13 cellular contexts compared by ENCODE assay signal in genomic region chr19:51472607-51473006, GRCh38. TPM values are rescaled to one million over a fixed set of nuclear protein-coding genes. Genes with fewer than 3 reads are reported as not detected.
A peak's percentile ranks its signal among the peaks of the same experiment; 100 is the strongest.
DNase-seq lines count a peak whose midpoint lies in the region; ATAC-seq lines count a peak whose summit lies in the region.
"Had no signal": no experiment of that assay in that cellular context is flagged by ENCODE, and none has a peak within 500 bp of the region (broad histone marks: within the 10 kb centered on the region; RNA-seq: fewer than 3 reads in every experiment).

No MANE protein-coding gene starts in this region.

- H3K4me1 ChIP-seq in effector memory CD4-positive, alpha-beta T cell (ENCODE audit: control insufficient read depth, insufficient read depth, low read length, poor library complexity, severe bottlenecking): no peaks in the 10 kb centered on the region

- H3K4me1 Mint-ChIP-seq in activated T-cell treated with anti-CD3 and anti-CD28 coated beads, Interleukin-2, amount 50 U/mL, for 72 hours (ENCODE audit: low read depth): peaks cover 38% of the 10 kb centered on the region
- peaks cover 55% of the 10 kb centered on the region for H3K4me1 Mint-ChIP-seq in activated T-cell treated with anti-CD3 and anti-CD28 coated beads, Interleukin-2, amount 50 U/mL, for 24 hours (ENCODE audit: low read depth)
- H3K4me1 Mint-ChIP-seq in activated T-helper 17 cell treated with anti-CD3 and anti-CD28 coated beads, Interleukin-2, amount 50 U/mL, for 72 hours: peaks cover 7% of the 10 kb centered on the region
- H3K4me1 Mint-ChIP-seq: GM23338 had no signal

- no peak overlapping the region for H3K4me3 ChIP-seq in effector memory CD4-positive, alpha-beta T cell (ENCODE audit: insufficient read depth, low read depth, low read length, poor library complexity, severe bottlenecking)
- H3K4me3 ChIP-seq: BLaER1 treated with 17β-estradiol and CSF1 and Interleukin-3, amounts not matched to agents 10 nM and 100 nM; GM23338 had no signal

- H3K27me3 ChIP-seq in effector memory CD4-positive, alpha-beta T cell (replicated peaks; ENCODE audit: control insufficient read depth, insufficient read depth, low read length, poor library complexity, severe bottlenecking): no peaks in the 10 kb centered on the region
- H3K27me3 ChIP-seq: BLaER1 treated with 17β-estradiol and CSF1 and Interleukin-3, amounts not matched to agents 10 nM and 100 nM had no signal

- H3K27ac Mint-ChIP-seq in activated T-cell treated with anti-CD3 and anti-CD28 coated beads, Interleukin-2, amount 50 U/mL, for 72 hours: peak overlapping the region; percentile 1
- H3K27ac Mint-ChIP-seq in activated T-cell treated with anti-CD3 and anti-CD28 coated beads, Interleukin-2, amount 50 U/mL, for 24 hours: no peak overlapping the region
- H3K27ac Mint-ChIP-seq in activated T-helper 17 cell treated with anti-CD3 and anti-CD28 coated beads, Interleukin-2, amount 50 U/mL, for 72 hours: peak overlapping the region; percentile 6
- H3K27ac Mint-ChIP-seq: CD4-positive, CD25-positive, alpha-beta regulatory T cell; GM23338 had no signal

- peak overlapping the region; percentile 34 to 46 for H3K4me3 Mint-ChIP-seq in activated T-cell treated with anti-CD3 and anti-CD28 coated beads, Interleukin-2, amount 50 U/mL, for 72 hours
- no peak overlapping the region for H3K4me3 Mint-ChIP-seq in activated T-cell treated with anti-CD3 and anti-CD28 coated beads, Interleukin-2, amount 50 U/mL, for 24 hours
- H3K4me3 Mint-ChIP-seq in activated T-helper 17 cell treated with anti-CD3 and anti-CD28 coated beads, Interleukin-2, amount 50 U/mL, for 72 hours: no peak overlapping the region
- H3K4me3 Mint-ChIP-seq: CD4-positive, CD25-positive, alpha-beta regulatory T cell; GM23338 had no signal

- no peak overlapping the region for H3K27ac ChIP-seq in effector memory CD4-positive, alpha-beta T cell (ENCODE audit: insufficient read depth, low read length, poor library complexity, severe bottlenecking)
- H3K27ac ChIP-seq: 22Rv1; BLaER1 treated with 17β-estradiol and CSF1 and Interleukin-3, amounts not matched to agents 10 nM and 100 nM had no signal

- H3K9me3 Mint-ChIP-seq in activated T-cell treated with anti-CD3 and anti-CD28 coated beads, Interleukin-2, amount 50 U/mL, for 72 hours: no peaks in the 10 kb centered on the region
- peaks cover 3% of the 10 kb centered on the region for H3K9me3 Mint-ChIP-seq in activated T-cell treated with anti-CD3 and anti-CD28 coated beads, Interleukin-2, amount 50 U/mL, for 24 hours
- H3K9me3 Mint-ChIP-seq in activated T-helper 17 cell treated with anti-CD3 and anti-CD28 coated beads, Interleukin-2, amount 50 U/mL, for 72 hours: no peaks in the 10 kb centered on the region
- H3K9me3 Mint-ChIP-seq: CD4-positive, CD25-positive, alpha-beta regulatory T cell had no signal

- peak; percentile 48 for DNase-seq in NCI-H82 (lab: John Stamatoyannopoulos, UW)
- no peak for DNase-seq in NCI-H82 treated with DMSO at 0.1 percent for 48 hours (lab: John Stamatoyannopoulos, UW; ENCODE audit: unreplicated experiment)
- no peak for DNase-seq in activated T-cell treated with anti-CD3 and anti-CD28 coated beads, Interleukin-2, amount 50 U/mL, for 72 hours
- no peak for DNase-seq in activated T-cell treated with anti-CD3 and anti-CD28 coated beads, Interleukin-2, amount 50 U/mL, for 24 hours
- DNase-seq in effector memory CD4-positive, alpha-beta T cell: no peak
- DNase-seq in activated naive CD4-positive, alpha-beta T cell treated with anti-CD3 and anti-CD28 coated beads, Interleukin-2, amount 50 U/mL, for 16 hours: no peak

- no peaks in the 10 kb centered on the region for H3K9me3 ChIP-seq in effector memory CD4-positive, alpha-beta T cell (ENCODE audit: control insufficient read depth, low read length)

- peak; percentile 20 to 32 for ATAC-seq in activated T-cell treated with anti-CD3 and anti-CD28 coated beads, Interleukin-2, amount 50 U/mL, for 72 hours (replicated peaks in 1 of 2)
- ATAC-seq in activated T-helper 17 cell treated with anti-CD3 and anti-CD28 coated beads, Interleukin-2, amount 50 U/mL, for 72 hours (replicated peaks): peak; percentile 43

- H3K27me3 Mint-ChIP-seq in activated T-cell treated with anti-CD3 and anti-CD28 coated beads, Interleukin-2, amount 50 U/mL, for 72 hours (ENCODE audit: low read depth): peaks cover 15% of the 10 kb centered on the region
- H3K27me3 Mint-ChIP-seq in activated T-cell treated with anti-CD3 and anti-CD28 coated beads, Interleukin-2, amount 50 U/mL, for 24 hours: peaks cover 11% of the 10 kb centered on the region
- H3K27me3 Mint-ChIP-seq in activated T-helper 17 cell treated with anti-CD3 and anti-CD28 coated beads, Interleukin-2, amount 50 U/mL, for 72 hours: peaks cover 14% of the 10 kb centered on the region

- H3K36me3 ChIP-seq in effector memory CD4-positive, alpha-beta T cell (ENCODE audit: control insufficient read depth, insufficient read depth, low read length): no peaks in the 10 kb centered on the region
- H3K36me3 ChIP-seq: BLaER1 treated with 17β-estradiol and CSF1 and Interleukin-3, amounts not matched to agents 10 nM and 100 nM had no signal

- no peaks in the 10 kb centered on the region for H3K36me3 Mint-ChIP-seq in activated T-cell treated with anti-CD3 and anti-CD28 coated beads, Interleukin-2, amount 50 U/mL, for 72 hours (ENCODE audit: insufficient read depth in 2 of 2)
- H3K36me3 Mint-ChIP-seq in activated T-cell treated with anti-CD3 and anti-CD28 coated beads, Interleukin-2, amount 50 U/mL, for 24 hours (ENCODE audit: low read depth): no peaks in the 10 kb centered on the region
- no peaks in the 10 kb centered on the region for H3K36me3 Mint-ChIP-seq in activated T-helper 17 cell treated with anti-CD3 and anti-CD28 coated beads, Interleukin-2, amount 50 U/mL, for 72 hours (ENCODE audit: low read depth)
- H3K36me3 Mint-ChIP-seq: CD4-positive, CD25-positive, alpha-beta regulatory T cell had no signal

RNA-seq across cellular contexts. Expression of gene CEACAM18, which starts 5.7 kb away (rescaled TPM):
- total RNA-seq in activated T-cell treated with anti-CD3 and anti-CD28 coated beads, Interleukin-2, amount 50 U/mL, for 72 hours: not detected
- total RNA-seq in activated T-helper 17 cell treated with anti-CD3 and anti-CD28 coated beads, Interleukin-2, amount 50 U/mL, for 72 hours: not detected
- total RNA-seq: CD4-positive, CD25-positive, alpha-beta regulatory T cell; GM23338; H7; IMR-90 had no signal

RNA-seq across cellular contexts. Expression of gene SIGLEC8, which starts 14.4 kb away (rescaled TPM):
- total RNA-seq in activated T-cell treated with anti-CD3 and anti-CD28 coated beads, Interleukin-2, amount 50 U/mL, for 72 hours: not detected
- not detected for total RNA-seq in activated T-helper 17 cell treated with anti-CD3 and anti-CD28 coated beads, Interleukin-2, amount 50 U/mL, for 72 hours
- total RNA-seq: CD4-positive, CD25-positive, alpha-beta regulatory T cell; GM23338; H7; IMR-90 had no signal

RNA-seq across cellular contexts. Expression of gene SIGLEC12, which starts 29.0 kb away (rescaled TPM):
- total RNA-seq in activated T-cell treated with anti-CD3 and anti-CD28 coated beads, Interleukin-2, amount 50 U/mL, for 72 hours: 1 to 10 TPM; 1.0 to 1.6 TPM
- under 1 TPM; 0.22 to 0.34 TPM for total RNA-seq in activated T-helper 17 cell treated with anti-CD3 and anti-CD28 coated beads, Interleukin-2, amount 50 U/mL, for 72 hours
- total RNA-seq: CD4-positive, CD25-positive, alpha-beta regulatory T cell; GM23338; H7; IMR-90 had no signal

RNA-seq across cellular contexts. Expression of gene SIGLEC10, which starts 55.2 kb away (rescaled TPM):
- total RNA-seq in activated T-cell treated with anti-CD3 and anti-CD28 coated beads, Interleukin-2, amount 50 U/mL, for 72 hours: 1 to 10 TPM in 1 of 2 donors, under 1 TPM in 1; 0.38 to 1.4 TPM
- under 1 TPM; 0.19 to 0.26 TPM for total RNA-seq in activated T-helper 17 cell treated with anti-CD3 and anti-CD28 coated beads, Interleukin-2, amount 50 U/mL, for 72 hours
- total RNA-seq: GM23338, H7, IMR-90 had no signal

RNA-seq across cellular contexts. Expression of gene SIGLEC6, which starts 58.9 kb away (rescaled TPM):
- not detected for total RNA-seq in activated T-cell treated with anti-CD3 and anti-CD28 coated beads, Interleukin-2, amount 50 U/mL, for 72 hours
- not detected for total RNA-seq in activated T-helper 17 cell treated with anti-CD3 and anti-CD28 coated beads, Interleukin-2, amount 50 U/mL, for 72 hours
- total RNA-seq: CD4-positive, CD25-positive, alpha-beta regulatory T cell; H7; IMR-90 had no signal

Comparison
In these comparisons a context has a peak if more than half of its experiments do, and no peak if none do; other contexts are left out.
1. H3K4me3 Mint-ChIP-seq: peak in activated T-cell treated with anti-CD3 and anti-CD28 coated beads, Interleukin-2, amount 50 U/mL, for 72 hours (2 of 2); none in activated T-cell treated with anti-CD3 and anti-CD28 coated beads, Interleukin-2, amount 50 U/mL, for 24 hours (single experiment) and activated T-helper 17 cell treated with anti-CD3 and anti-CD28 coated beads, Interleukin-2, amount 50 U/mL, for 72 hours (single experiment).